ENCODE assay signal across 8 cellular contexts in the genomic region with DNA sequence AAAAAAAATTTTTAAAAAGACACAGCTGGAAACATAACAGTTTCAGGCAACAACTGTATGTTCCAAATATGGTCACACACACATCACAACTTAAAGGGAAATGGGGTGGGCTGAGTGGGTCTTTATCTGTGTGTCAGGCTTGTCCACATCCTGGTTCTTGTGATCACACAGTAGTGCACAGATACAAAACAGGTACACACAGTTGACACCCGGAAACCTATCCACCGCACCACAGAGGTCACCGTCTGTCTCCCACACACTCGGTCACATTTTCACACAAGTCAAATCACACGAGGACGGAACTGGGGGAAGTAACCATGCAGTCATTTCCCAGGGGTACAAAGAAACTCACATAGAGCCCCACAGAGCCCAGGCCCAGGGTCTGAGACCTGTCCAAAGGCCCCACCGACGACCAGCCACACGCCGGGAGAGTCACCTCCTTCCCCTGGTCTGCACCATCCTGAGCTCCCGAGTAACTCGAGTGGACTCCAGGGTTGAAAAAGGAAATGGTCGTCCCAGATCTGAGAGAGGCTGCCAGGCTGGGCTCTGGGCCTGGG. TPM values are rescaled to one million over a fixed set of nuclear protein-coding genes. Genes with fewer than 3 reads are reported as not detected.
DNase-seq lines count a peak whose midpoint lies in the region; ATAC-seq and TF ChIP-seq lines count a peak whose summit lies in the region.

No MANE protein-coding gene starts in this region.

- no peaks in the 10 kb centered on the region for H3K27me3 ChIP-seq in stomach

- no peak for TF ChIP-seq POLR2A in stomach (IDR thresholded peaks at IDR 0.05)

- no peaks in the 10 kb centered on the region for H3K9me3 ChIP-seq in stomach

- no peak for TF ChIP-seq CTCF in stomach (IDR thresholded peaks at IDR 0.05)

- H3K4me1 ChIP-seq in stomach, result peaks cover 10 to 34% (median 24%) of the 10 kb centered on the region in 4 donors

- no peak overlapping the region for H3K4me3 ChIP-seq in stomach

- 43 to 57% (median 55%) methylated on average over 11 to 13 of the region's 13 CpGs for WGBS in stomach, 5 donors

- H3K36me3 ChIP-seq in stomach, result peaks cover 22 to 27% (median 25%) of the 10 kb centered on the region in 4 donors

- peak overlapping the region; percentile 54 to 88 (median 82) for H3K27ac ChIP-seq in stomach

- ATAC-seq in GM18520 (IDR thresholded peaks at IDR 0.05; ENCODE audit: unreplicated experiment), result peak; percentile 33
- peak; percentile 39 for ATAC-seq in HG03066 (IDR thresholded peaks at IDR 0.05; ENCODE audit: low read depth, unreplicated experiment)
- ATAC-seq in HG02885 (IDR thresholded peaks at IDR 0.05; ENCODE audit: poor library complexity, unreplicated experiment), result no peak

- DNase-seq in activated CD4-positive, alpha-beta T cell treated with anti-CD3 and anti-CD28 coated beads for 48 hours, result peak; percentile 84
- DNase-seq in germinal center (ENCODE audit: low spot score), result peak; percentile 56
- no peak for DNase-seq in stomach
- DNase-seq in T1000 (lab: John Stamatoyannopoulos, UW), result no peak
- no peak for DNase-seq in NCI-H2171 (lab: John Stamatoyannopoulos, UW)

- no peak for TF ChIP-seq EP300 in stomach (IDR thresholded peaks at IDR 0.05)

- intact Hi-C loops in stomach (cut with DNase I; ENCODE audit: low total_unique reads), result no loop called here

RNA-seq across cellular contexts. Expression of a gene that starts 1.4 kb away (rescaled TPM):
- 10 to 100 TPM in 4 of 5 donors, 1 to 10 TPM in 1; 1.2 to 39.7 (median 20.4) TPM for total RNA-seq in stomach
- polyA plus RNA-seq in stomach, result 10 to 100 TPM; 33.8 to 52.3 (median 41.4) TPM

RNA-seq across cellular contexts. Expression of a gene that starts 2.3 kb away (rescaled TPM):
- 1 to 10 TPM in 2 of 5 donors, not detected in 3; 5.1 to 5.2 TPM for total RNA-seq in stomach
- 1 to 10 TPM in 1 of 3 donors, under 1 TPM in 2; 0.68 to 2.3 (median 0.75) TPM for polyA plus RNA-seq in stomach

RNA-seq across cellular contexts. Expression of a gene that starts 6.8 kb away (rescaled TPM):
- 10 to 100 TPM in 2 of 5 donors, 1 to 10 TPM in 3; 1.8 to 24.8 (median 3.2) TPM for total RNA-seq in stomach
- polyA plus RNA-seq in stomach, result 1 to 10 TPM; 4.9 to 7.8 (median 5.1) TPM

RNA-seq across cellular contexts. Expression of a gene that starts 15.0 kb away (rescaled TPM):
- 100 to 1,000 TPM; 144 to 324 (median 252) TPM for total RNA-seq in stomach
- polyA plus RNA-seq in stomach, result 100 to 1,000 TPM; 206 to 324 (median 225) TPM

RNA-seq across cellular contexts. Expression of a gene that starts 18.6 kb away (rescaled TPM):
- 10 to 100 TPM in 4 of 5 donors, 1 to 10 TPM in 1; 7.0 to 62.0 (median 21.4) TPM for total RNA-seq in stomach
- 10 to 100 TPM; 25.3 to 34.1 (median 25.7) TPM for polyA plus RNA-seq in stomach

Comparison
In these comparisons a context has a peak if more than half of its experiments do, and no peak if none do; other contexts are left out.
1. DNase-seq: peak in activated CD4-positive, alpha-beta T cell treated with anti-CD3 and anti-CD28 coated beads for 48 hours (single experiment) and germinal center (single experiment); none in stomach (single experiment), T1000 (single experiment) and NCI-H2171 (single experiment).